18 cellular contexts compared by ENCODE assay signal in the genomic region with DNA sequence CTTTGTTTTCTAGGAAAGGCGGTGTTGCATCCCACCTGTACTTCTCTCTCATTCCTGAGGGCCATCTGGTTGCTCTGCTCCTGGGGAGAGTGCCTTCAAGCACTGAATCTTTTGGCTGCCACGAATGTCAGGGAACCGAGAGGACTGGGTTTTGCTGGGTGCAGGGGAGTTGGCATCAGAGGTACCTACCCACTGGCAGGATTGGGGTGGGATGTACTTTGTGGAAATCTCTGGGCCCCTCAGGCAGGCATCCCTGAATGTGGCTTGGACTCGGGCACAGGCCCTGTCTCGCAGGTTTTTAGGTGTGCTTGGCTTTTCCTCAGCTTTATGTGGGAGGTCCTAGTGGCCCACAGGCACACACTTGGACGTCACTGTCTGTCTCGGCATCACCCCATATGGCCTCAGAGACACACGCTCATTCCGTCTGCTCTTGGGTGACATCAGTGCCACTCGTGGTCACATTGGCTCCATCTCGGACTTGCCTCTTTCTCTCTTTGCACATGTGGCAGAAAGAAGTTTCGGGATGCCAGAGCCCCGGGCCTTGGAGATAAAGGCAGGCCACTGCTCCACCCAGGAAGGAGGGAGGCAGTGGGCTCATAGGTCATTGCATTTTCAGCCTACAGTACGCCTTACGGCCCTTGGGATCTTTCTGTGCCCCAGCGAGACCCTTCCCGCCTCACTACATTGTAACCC.
DNase-seq lines count a peak whose midpoint lies in the region; ATAC-seq and TF ChIP-seq lines count a peak whose summit lies in the region.
"Had no signal": no experiment of that assay in that cellular context is flagged by ENCODE, and none has a peak within 500 bp of the region (broad histone marks: within the 10 kb centered on the region; RNA-seq: fewer than 3 reads in every experiment).

No MANE protein-coding gene starts in this region.

- TF ChIP-seq POLR2A in esophagus muscularis mucosa (IDR thresholded peaks at IDR 0.05; ENCODE audit: low read depth) = no peak
- no peak for TF ChIP-seq POLR2A in testis (IDR thresholded peaks at IDR 0.05)

- no peaks in the 10 kb centered on the region for H3K36me3 ChIP-seq in right atrium auricular region
- no peaks in the 10 kb centered on the region for H3K36me3 ChIP-seq in esophagus muscularis mucosa
- H3K36me3 ChIP-seq in testis (ENCODE audit: low read depth, missing control alignments) = no peaks in the 10 kb centered on the region
- H3K36me3 ChIP-seq: BLaER1 treated with 17β-estradiol and CSF1 and Interleukin-3, amounts not matched to agents 10 nM and 100 nM had no signal

- H3K27me3 ChIP-seq in right atrium auricular region (no peaks in the 10 kb centered on the region), esophagus muscularis mucosa (no peaks in the 10 kb centered on the region), testis (no peaks in the 10 kb centered on the region)
- H3K27me3 ChIP-seq: BLaER1 treated with 17β-estradiol and CSF1 and Interleukin-3, amounts not matched to agents 10 nM and 100 nM had no signal

- DNase-seq in right atrium auricular region (ENCODE audit: low spot score) (peak; percentile 36), Right ventricle myocardium superior (no peak), esophagus muscularis mucosa (ENCODE audit: extremely low spot score) (peak; percentile 84), testis (no peak), GM03348 (ENCODE audit: low spot score) (no peak)
- DNase-seq in NK-92 treated with Interleukin-12 subunit alpha and Interleukin-12 subunit beta, amount 100 ng/mL, for 24 hours (lab: John Stamatoyannopoulos, UW) = no peak
- DNase-seq: AML-193; Caco-2; Calu3; CD4-positive, alpha-beta T cell; CD8-positive, alpha-beta T cell; DMS79 treated with DMSO at 0.1 percent for 48 hours; GF-D8 had no signal

- H3K4me3 ChIP-seq in right atrium auricular region (no peak overlapping the region), esophagus muscularis mucosa (no peak overlapping the region), testis (peak overlapping the region; percentile 26 to 39)
- H3K4me3 ChIP-seq: A549; BLaER1 treated with 17β-estradiol and CSF1 and Interleukin-3, amounts not matched to agents 10 nM and 100 nM; GM12878 had no signal

- H3K9me3 ChIP-seq in right atrium auricular region (no peaks in the 10 kb centered on the region), esophagus muscularis mucosa (peaks cover 0 to 4% (median 1%) of the 10 kb centered on the region in 4 donors), testis (no peaks in the 10 kb centered on the region)
- H3K9me3 ChIP-seq: A549, Caco-2 had no signal

- no peak for TF ChIP-seq EP300 in esophagus muscularis mucosa (IDR thresholded peaks at IDR 0.05)

- H3K4me1 ChIP-seq in right atrium auricular region (no peaks in the 10 kb centered on the region), esophagus muscularis mucosa (no peaks in the 10 kb centered on the region), testis (no peaks in the 10 kb centered on the region)
- H3K4me1 ChIP-seq: A549; BLaER1 treated with 17β-estradiol and CSF1 and Interleukin-3, amounts not matched to agents 10 nM and 100 nM; Caco-2 had no signal

- WGBS in esophagus muscularis mucosa = 83% methylated on average over 17 of the region's 17 CpGs
- 64 to 72% methylated on average over 15 to 17 of the region's 17 CpGs for WGBS in testis, 2 donors

- no peak for ATAC-seq in Right ventricle myocardium superior (ENCODE audit: poor library complexity)
- ATAC-seq: A549; CD8-positive, alpha-beta T cell; GM12878 had no signal

- TF ChIP-seq CTCF in right atrium auricular region (IDR thresholded peaks at IDR 0.05) (no peak), esophagus muscularis mucosa (IDR thresholded peaks at IDR 0.05) (no peak), testis (IDR thresholded peaks at IDR 0.05) (no peak)

- H3K27ac ChIP-seq in right atrium auricular region = no peak overlapping the region
- H3K27ac ChIP-seq in esophagus muscularis mucosa (replicated peaks in 1 of 4) = no peak overlapping the region
- no peak overlapping the region for H3K27ac ChIP-seq in testis
- H3K27ac ChIP-seq: 22Rv1; A549; BLaER1 treated with 17β-estradiol and CSF1 and Interleukin-3, amounts not matched to agents 10 nM and 100 nM; C4-2B had no signal

- intact Hi-C loops in Right ventricle myocardium superior (cut with DNase I) (no loop called here), esophagus muscularis mucosa (cut with DNase I) (no loop called here), testis (cut with DNase I; ENCODE audit: low total_unique reads) (no loop called here)

Comparison
In these comparisons a context has a peak if more than half of its experiments do, and no peak if none do; other contexts are left out.
1. DNase-seq: peak in right atrium auricular region (single experiment) and esophagus muscularis mucosa (single experiment); none in Right ventricle myocardium superior (single experiment), testis (single experiment), GM03348 (single experiment) and NK-92 treated with Interleukin-12 subunit alpha and Interleukin-12 subunit beta, amount 100 ng/mL, for 24 hours (single experiment).
2. H3K4me3 ChIP-seq: peak in testis (2 of 2); none in right atrium auricular region (0 of 2) and esophagus muscularis mucosa (0 of 4).